In genomic region chr5:80934751-80935150, GRCh38 we compare ENCODE assay signal across 25 cellular contexts. TPM values are rescaled to one million over a fixed set of nuclear protein-coding genes. Genes with fewer than 3 reads are reported as not detected.
DNase-seq lines count a peak whose midpoint lies in the region; ATAC-seq and TF ChIP-seq lines count a peak whose summit lies in the region.
"Had no signal": no experiment of that assay in that cellular context is flagged by ENCODE, and none has a peak within 500 bp of the region (broad histone marks: within the 10 kb centered on the region; RNA-seq: fewer than 3 reads in every experiment).

No MANE protein-coding gene starts in this region.

- H3K36me3 Mint-ChIP-seq in GM23338 (ENCODE audit: low read depth) (0 out of 3 replicates have a peak, but pooled peaks cover 2% of the 10 kb centered on the region), Calu3 (ENCODE audit: insufficient read depth, unreplicated experiment) (no peaks in the 10 kb centered on the region)
- H3K36me3 Mint-ChIP-seq: CD4-positive, alpha-beta memory T cell; IgD-negative memory B cell had no signal

- H3K4me1 ChIP-seq in GM23338 (ENCODE audit: insufficient read depth), result no peaks in the 10 kb centered on the region
- H3K4me1 ChIP-seq in Panc1 (ENCODE audit: control insufficient read depth, insufficient read depth, low read length), result no peaks in the 10 kb centered on the region
- H3K4me1 ChIP-seq in esophagus muscularis mucosa, result no peaks in the 10 kb centered on the region

- H3K9me3 ChIP-seq in Panc1 (ENCODE audit: control insufficient read depth, insufficient read depth, low read depth, low read length) (no peaks in the 10 kb centered on the region), esophagus muscularis mucosa (no peaks in the 10 kb centered on the region)
- H3K9me3 ChIP-seq: HAP-1, SJSA1 had no signal

- no peak for TF ChIP-seq EP300 in esophagus muscularis mucosa (IDR thresholded peaks at IDR 0.05)

- WGBS in esophagus muscularis mucosa, result 98% methylated on average over 4 of the region's 4 CpGs

- peaks cover 2% of the 10 kb centered on the region for H3K27me3 Mint-ChIP-seq in GM23338 (ENCODE audit: insufficient read depth, low read depth, poor library complexity)
- no peaks in the 10 kb centered on the region for H3K27me3 Mint-ChIP-seq in Calu3 (ENCODE audit: unreplicated experiment)
- H3K27me3 Mint-ChIP-seq: CD4-positive, alpha-beta memory T cell; IgD-negative memory B cell had no signal

- no peaks in the 10 kb centered on the region for H4K20me1 ChIP-seq in GM23338 (replicated peaks; ENCODE audit: insufficient read depth)

- H3K36me3 ChIP-seq in GM23338 (ENCODE audit: insufficient read depth), result no peaks in the 10 kb centered on the region
- H3K36me3 ChIP-seq in Panc1 (ENCODE audit: control insufficient read depth, insufficient read depth, low read length), result no peaks in the 10 kb centered on the region
- no peaks in the 10 kb centered on the region for H3K36me3 ChIP-seq in esophagus muscularis mucosa
- H3K36me3 ChIP-seq: HAP-1, SJSA1 had no signal

- no peak overlapping the region for H2AFZ ChIP-seq in GM23338

- H3K27me3 ChIP-seq in GM23338 (ENCODE audit: insufficient read depth) (no peaks in the 10 kb centered on the region), Panc1 (ENCODE audit: control insufficient read depth, insufficient read depth, low read length) (no peaks in the 10 kb centered on the region), esophagus muscularis mucosa (no peaks in the 10 kb centered on the region)
- H3K27me3 ChIP-seq: SJSA1 had no signal

- H3K4me3 Mint-ChIP-seq in GM23338 (no peak overlapping the region), Calu3 (ENCODE audit: low read depth, unreplicated experiment) (no peak overlapping the region)
- H3K4me3 Mint-ChIP-seq: CD4-positive, alpha-beta memory T cell; IgD-negative memory B cell; T-cell had no signal

- TF ChIP-seq CTCF in GM23338 (conservative IDR thresholded peaks at IDR 0.05; ENCODE audit: low read depth in 2 of 2) (peak; percentile 31 to 68), Panc1 (IDR thresholded peaks at IDR 0.05) (peak; percentile 28; the same call in 1 of the 2 replicates), esophagus muscularis mucosa (IDR thresholded peaks at IDR 0.05) (no peak), Calu3 (IDR thresholded peaks at IDR 0.05; ENCODE audit: unreplicated experiment) (no peak)

- POLR2A ChIA-PET in Panc1 (lab: Charles Lee), result no interaction called here

- no peak for TF ChIP-seq POLR2A in esophagus muscularis mucosa (IDR thresholded peaks at IDR 0.05; ENCODE audit: low read depth)

- H3K27ac ChIP-seq in GM23338 (ENCODE audit: low read depth) (no peak overlapping the region), Panc1 (ENCODE audit: low read length) (no peak overlapping the region), esophagus muscularis mucosa (replicated peaks in 1 of 4) (no peak overlapping the region)
- H3K27ac ChIP-seq: SJSA1 had no signal

- H3K27ac Mint-ChIP-seq in GM23338, result no peak overlapping the region; the same call in 1 of the 2 replicates
- no peak overlapping the region for H3K27ac Mint-ChIP-seq in Calu3 (ENCODE audit: unreplicated experiment)
- H3K27ac Mint-ChIP-seq: IgD-negative memory B cell, T-cell had no signal

- no peak overlapping the region for H3K4me2 ChIP-seq in GM23338

- BruUV-seq in Panc1 (replicated peaks; lab: Mats Ljungman, UMichigan) (no TSS peak), Calu3 (replicated peaks; lab: Mats Ljungman, UMichigan) (no TSS peak)

- H3K4me1 Mint-ChIP-seq in GM23338 (peaks cover 10% of the 10 kb centered on the region), Calu3 (ENCODE audit: low read depth, unreplicated experiment) (peaks cover 19% of the 10 kb centered on the region)
- H3K4me1 Mint-ChIP-seq: IgD-negative memory B cell had no signal

- peak; percentile 77 for ATAC-seq in GM23338
- ATAC-seq in Panc1, result no peak
- ATAC-seq in GM21447 (IDR thresholded peaks at IDR 0.05; ENCODE audit: unreplicated experiment), result no peak
- ATAC-seq in HG02798 (IDR thresholded peaks at IDR 0.05; ENCODE audit: poor library complexity, unreplicated experiment), result no peak
- ATAC-seq: PC-3 had no signal

- H3K4me3 ChIP-seq in GM23338, result no peak overlapping the region
- H3K4me3 ChIP-seq in Panc1 (ENCODE audit: low read depth in 2 of 2, low read length in 2 of 2), result no peak overlapping the region
- H3K4me3 ChIP-seq in esophagus muscularis mucosa, result no peak overlapping the region
- H3K4me3 ChIP-seq: HAP-1, SJSA1 had no signal

- H3K9me2 ChIP-seq in GM23338 (ENCODE audit: insufficient read depth), result peaks cover 7% of the 10 kb centered on the region; the same call in 1 of the 2 replicates

- DNase-seq in GM23338 (ENCODE audit: low spot score) (peak; percentile 58), Panc1 (ENCODE audit: low read depth, low spot score) (no peak), esophagus muscularis mucosa (ENCODE audit: extremely low spot score) (peak; percentile 64), Calu3 (no peak)
- DNase-seq in activated CD8-positive, alpha-beta memory T cell treated with anti-CD3 and anti-CD28 coated beads, Interleukin-2, amount 50 U/mL, for 48 hours, result no peak
- DNase-seq: C1 segment of cervical spinal cord, COR-L47, DMS 273 treated with DMSO at 0.1 percent for 48 hours, DMS79, NCI-H1105 treated with DMSO at 0.1 percent for 48 hours, NCI-H146, NCI-H1930, NCI-H2107, NCI-H446, NCI-H524 treated with DMSO at 0.1 percent for 48 hours, NCI-H774, PC-3, Right ventricle myocardium superior had no signal

- intact Hi-C loops in Panc1 (cut with micrococcal nuclease; ENCODE audit: unreplicated experiment) (no loop called here), esophagus muscularis mucosa (cut with DNase I) (no loop called here), Calu3 (cut with micrococcal nuclease; ENCODE audit: unreplicated experiment) (no loop called here)

- in situ Hi-C loops in Panc1 (cut with HindIII; ENCODE audit: low pct_unique_long_range_greater_than_20kb, low sequenced_read_pairs), result no loop called here

- CTCF ChIA-PET in Panc1 (lab: Charles Lee), result no interaction called here
- CTCF ChIA-PET in Calu3 (lab: Charles Lee), result interaction anchor here (0.6 to 1.7 kb wide), 4 partner anchors 8 to 660 kb away, joined by 3 to 9 read pairs (median 3); no protein-coding TSS in a partner anchor

- H3K9me3 Mint-ChIP-seq in GM23338, result peaks cover 3% of the 10 kb centered on the region; the same call in 2 of the 3 replicates
- H3K9me3 Mint-ChIP-seq in Calu3 (ENCODE audit: low read depth, unreplicated experiment), result no peaks in the 10 kb centered on the region

- no peaks in the 10 kb centered on the region for H3K79me2 ChIP-seq in GM23338 (replicated peaks; ENCODE audit: insufficient read depth)

- H3F3A ChIP-seq in GM23338 (replicated peaks; ENCODE audit: low read depth), result no peaks in the 10 kb centered on the region

TF ChIP-seq in GM23338, 12 proteins besides CTCF, POLR2A, EP300 and RAD21:
- TF ChIP-seq EZH2phosphoT487 (IDR thresholded peaks at IDR 0.05; ENCODE audit: unreplicated experiment) (no peak), JUNB (IDR thresholded peaks at IDR 0.05; ENCODE audit: unreplicated experiment) (no peak), STAT1 (IDR thresholded peaks at IDR 0.05; ENCODE audit: unreplicated experiment) (no peak), CREB1 (CRISPR knock-in tag; IDR thresholded peaks at IDR 0.05; ENCODE audit: low read depth) (no peak), ZNF331 (CRISPR knock-in tag; IDR thresholded peaks at IDR 0.05; ENCODE audit: low read depth) (no peak)
TF ChIP-seq in GM23338: peak in this region for 0.

RNA-seq across cellular contexts. Expression of gene RASGRF2, which starts 25.4 kb away (rescaled TPM):
- 15.0 and 19.2 TPM in 2 replicates for total RNA-seq in GM23338 (2014; rRNA removed; shearing (Covaris generic))
- 4.3 and 5.0 TPM in 2 replicates for polyA plus RNA-seq in GM23338 (2016; fragmentation: Nextera tagmentation; extraction: Ambion mirVana)
- total RNA-seq in Panc1 (2021; ENCODE audit: unreplicated experiment) (4.7 TPM), esophagus muscularis mucosa (1 to 10 TPM; 4.2 to 7.6 (median 5.9) TPM), Calu3 (2022) (26.3 and 27.7 TPM in 2 replicates)
- 2.9 TPM for polyA plus RNA-seq in Panc1 (2012; ENCODE audit: insufficient read length)

Comparison
In these comparisons a context has a peak if more than half of its experiments do, and no peak if none do; other contexts are left out.
1. DNase-seq: peak in GM23338 (single experiment) and esophagus muscularis mucosa (single experiment); none in Panc1 (single experiment), activated CD8-positive, alpha-beta memory T cell treated with anti-CD3 and anti-CD28 coated beads, Interleukin-2, amount 50 U/mL, for 48 hours (single experiment) and Calu3 (single experiment).
2. CTCF ChIP-seq: peak in GM23338 (2 of 2) and Panc1 (single experiment); none in esophagus muscularis mucosa (0 of 3) and Calu3 (single experiment).